10 cellular contexts compared by ENCODE assay signal in the genomic region with DNA sequence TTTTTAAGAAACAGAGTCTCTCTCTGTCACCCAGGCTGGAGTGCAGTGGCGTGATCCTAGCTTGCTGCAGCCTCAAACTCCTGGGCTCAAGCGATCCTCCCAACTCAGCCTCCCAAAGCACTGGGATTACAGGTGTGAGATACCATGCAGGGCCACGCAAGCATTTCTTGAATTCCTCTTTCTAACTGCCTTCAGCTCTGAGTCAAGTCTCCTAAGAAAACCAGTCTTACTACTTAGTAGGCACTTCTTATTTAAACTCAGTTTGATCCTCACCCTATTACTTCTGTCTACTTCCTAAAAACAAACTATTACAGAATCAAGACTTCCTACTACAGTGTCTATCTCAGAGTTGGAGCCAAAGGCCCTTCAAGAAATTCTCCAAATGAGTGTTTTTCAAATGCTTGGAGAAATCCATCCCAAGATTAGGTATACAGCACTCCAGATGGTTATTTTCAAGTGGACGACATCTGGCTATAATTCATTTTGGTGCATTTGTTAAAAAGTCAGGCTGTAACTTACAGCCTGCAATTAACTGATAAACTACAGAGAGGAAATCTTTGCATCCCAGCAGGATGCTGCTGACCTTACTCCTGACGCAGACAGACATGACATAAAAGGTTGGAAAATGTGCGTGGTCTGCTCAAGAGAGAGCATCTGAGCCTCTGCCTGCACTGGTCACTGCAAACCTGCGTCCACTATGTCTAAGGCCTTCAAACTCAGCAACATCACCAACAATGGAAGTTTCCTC. TPM values are rescaled to one million over a fixed set of nuclear protein-coding genes. Genes with fewer than 3 reads are reported as not detected.
DNase-seq lines count a peak whose midpoint lies in the region; ATAC-seq and TF ChIP-seq lines count a peak whose summit lies in the region.
"Had no signal": no experiment of that assay in that cellular context is flagged by ENCODE, and none has a peak within 500 bp of the region (broad histone marks: within the 10 kb centered on the region; RNA-seq: fewer than 3 reads in every experiment).

No MANE protein-coding gene starts in this region.

- CTCF ChIA-PET in IMR-90 (lab: Yijun Ruan, JAX) (interaction anchor here (0.5 to 1.4 kb wide), 2 partner anchors 16 to 218 kb away, joined by 3 to 4 read pairs; no protein-coding TSS in a partner anchor), RWPE1 (lab: Yijun Ruan, JAX) (no interaction called here)

- BruUV-seq in IMR-90 (replicated peaks; lab: Mats Ljungman, UMichigan) = no TSS peak

- POLR2A ChIA-PET in IMR-90 (lab: Charles Lee; ENCODE audit: unreplicated experiment) = interaction anchor here (1.1 to 1.4 kb wide), 2 partner anchors 10 to 17 kb away, joined by 3 to 9 read pairs; no protein-coding TSS in a partner anchor
- POLR2A ChIA-PET in RWPE1 (lab: Yijun Ruan, JAX; ENCODE audit: low non-redundant PET) = interaction anchor here (0.7 to 0.8 kb wide), 2 partner anchors 11 to 19 kb away, joined by 3 read pairs; no protein-coding TSS in a partner anchor

- H4K5ac ChIP-seq in IMR-90 (ENCODE audit: low read depth, low read length) = peak overlapping the region; percentile 15; the same call in 1 of the 2 replicates

- peaks cover 24% of the 10 kb centered on the region; the same call in 1 of the 2 replicates for H4K20me1 ChIP-seq in IMR-90 (ENCODE audit: insufficient read depth, low read length)

- H3K9me3 ChIP-seq in IMR-90 (ENCODE audit: control insufficient read depth, insufficient read depth, low read length) (no peaks in the 10 kb centered on the region; the same call in 1 of the 2 replicates), spleen (no peaks in the 10 kb centered on the region)

- peaks cover 19 to 67% of the 10 kb centered on the region in 2 experiments for H3K79me1 ChIP-seq in IMR-90 (ENCODE audit: low read depth in 1 of 2, low read length in 2 of 2)

- no peak for ATAC-seq in IMR-90 (ENCODE audit: low read depth)
- ATAC-seq in HG03354 (IDR thresholded peaks at IDR 0.05; ENCODE audit: poor library complexity, severe bottlenecking, unreplicated experiment) = no peak

- peak overlapping the region; percentile 56; the same call in 1 of the 2 replicates for H3K14ac ChIP-seq in IMR-90 (replicated peaks; ENCODE audit: low read depth, low read length)

- H3K23ac ChIP-seq in IMR-90 (ENCODE audit: low read depth, low read length) = peak overlapping the region; percentile 64; the same call in 1 of the 2 replicates

- peak overlapping the region; percentile 43 for H2BK120ac ChIP-seq in IMR-90 (ENCODE audit: low read depth, low read length)

- H2AK9ac ChIP-seq in IMR-90 (replicated peaks; ENCODE audit: low read depth, low read length, poor library complexity) = no peak overlapping the region

- peak overlapping the region; percentile 48; the same call in 1 of the 2 replicates for H2AK5ac ChIP-seq in IMR-90 (ENCODE audit: low read depth, low read length)

- in situ Hi-C loops in IMR-90 (cut with MboI; ENCODE audit: low sequenced_read_pairs) = no loop called here

- peaks cover 20% of the 10 kb centered on the region for H3K9me1 ChIP-seq in IMR-90 (ENCODE audit: insufficient read depth, low read length)

- H2BK5ac ChIP-seq in IMR-90 (ENCODE audit: low read depth, low read length, poor library complexity, severe bottlenecking) = peak overlapping the region; percentile 61

- TF ChIP-seq POLR2A in IMR-90 (IDR thresholded peaks at IDR 0.05; ENCODE audit: low read depth, low read length) (no peak), spleen (IDR thresholded peaks at IDR 0.05) (no peak)

- dilution Hi-C loops in IMR-90 (cut with HindIII; ENCODE audit: low sequenced_read_pairs, unreplicated experiment) = no loop called here

- H2BK20ac ChIP-seq in IMR-90 (ENCODE audit: low read depth, low read length) = no peak overlapping the region

- H2AFZ ChIP-seq in IMR-90 (replicated peaks; ENCODE audit: low read length, poor library complexity) = no peak overlapping the region

- H3K18ac ChIP-seq in IMR-90 (ENCODE audit: low read depth, low read length) = peak overlapping the region; percentile 40; the same call in 1 of the 2 replicates

- H4K8ac ChIP-seq in IMR-90 (ENCODE audit: low read depth in 2 of 2, low read length in 2 of 2) = peak overlapping the region; percentile 19 to 48; a peak in 2 of 4 replicates

- H3K27me3 ChIP-seq in IMR-90 (ENCODE audit: control insufficient read depth, insufficient read depth, low read length) (no peaks in the 10 kb centered on the region), spleen (replicated peaks in 1 of 7) (no peaks in the 10 kb centered on the region)

- peak overlapping the region; percentile 36; the same call in 1 of the 2 replicates for H3K9ac ChIP-seq in IMR-90 (ENCODE audit: low read depth, low read length)

- H3K27ac ChIP-seq in IMR-90 (ENCODE audit: insufficient read depth, low read length) (peak overlapping the region; percentile 62), RWPE1 (peak overlapping the region; percentile 65), spleen (peak overlapping the region in 7 of 8 donors; percentile 64 to 90 (median 83))

- peak overlapping the region; percentile 8 for H4K91ac ChIP-seq in IMR-90 (ENCODE audit: insufficient read depth, low read depth, low read length)

- H2BK15ac ChIP-seq in IMR-90 (ENCODE audit: low read depth, low read length) = peak overlapping the region; percentile 30; the same call in 1 of the 3 replicates

- peak overlapping the region; percentile 72 for H3K4ac ChIP-seq in IMR-90 (ENCODE audit: low read depth, low read length)

- DNase-seq in IMR-90 (no peak), RWPE1 (ENCODE audit: low spot score) (no peak), fibroblast of the aortic adventitia (ENCODE audit: low read depth) (peak; percentile 82), spleen (peak; percentile 61), GM19240 (ENCODE audit: insufficient read length, low spot score) (no peak), T-helper 2 cell (no peak)

- intact Hi-C loops in IMR-90 (cut with micrococcal nuclease) = no loop called here
- intact Hi-C loops in spleen (cut with DNase I; ENCODE audit: low total_unique reads) = no loop called here

- no peak overlapping the region for H3K56ac ChIP-seq in IMR-90 (ENCODE audit: extremely low read depth, insufficient read depth, low read length)

- H3K4me3 ChIP-seq in IMR-90 (ENCODE audit: insufficient read depth, low read depth, low read length) = no peak overlapping the region
- H3K4me3 ChIP-seq in fibroblast of the aortic adventitia (ENCODE audit: low read depth, low read length) = no peak overlapping the region
- H3K4me3 ChIP-seq in spleen = peak overlapping the region in 1 of 8 donors; percentile 0

- TF ChIP-seq CTCF in IMR-90 (conservative IDR thresholded peaks at IDR 0.05; ENCODE audit: low read depth, low read length) (no peak), RWPE1 (conservative IDR thresholded peaks at IDR 0.05; ENCODE audit: low read depth) (no peak), fibroblast of the aortic adventitia (IDR thresholded peaks at IDR 0.05; ENCODE audit: insufficient read depth, low read length) (no peak), spleen (IDR thresholded peaks at IDR 0.05 in 8 of 11, conservative IDR thresholded peaks at IDR 0.05 in 3 of 11) (no peak)

- WGBS in IMR-90 (ENCODE audit: extremely low coverage in 2 of 2, insufficient read length in 1 of 2), 2 experiments = no CpG with 5 or more reads among the region's 7 CpGs
- 71 to 77% (median 74%) methylated on average over 7 of the region's 7 CpGs for WGBS in spleen, 5 donors

- peaks cover 43% of the 10 kb centered on the region for H3K36me3 ChIP-seq in IMR-90 (ENCODE audit: control insufficient read depth, insufficient read depth, low read length)
- peaks cover 0 to 54% (median 7%) of the 10 kb centered on the region in 6 donors for H3K36me3 ChIP-seq in spleen

- peaks cover 32% of the 10 kb centered on the region for H3K4me1 ChIP-seq in IMR-90 (ENCODE audit: control insufficient read depth, insufficient read depth, low read length)
- peaks cover 74 to 100% (median 88%) of the 10 kb centered on the region in 6 donors for H3K4me1 ChIP-seq in spleen

- no peak overlapping the region for H3K4me2 ChIP-seq in IMR-90 (ENCODE audit: low read depth, low read length)

- no peak for TF ChIP-seq RAD21 in IMR-90 (IDR thresholded peaks at IDR 0.05; ENCODE audit: low read length)

TF ChIP-seq in IMR-90, 13 proteins besides CTCF, POLR2A, EP300 and RAD21 (continues in another document):
- TF ChIP-seq, protein P1, sequence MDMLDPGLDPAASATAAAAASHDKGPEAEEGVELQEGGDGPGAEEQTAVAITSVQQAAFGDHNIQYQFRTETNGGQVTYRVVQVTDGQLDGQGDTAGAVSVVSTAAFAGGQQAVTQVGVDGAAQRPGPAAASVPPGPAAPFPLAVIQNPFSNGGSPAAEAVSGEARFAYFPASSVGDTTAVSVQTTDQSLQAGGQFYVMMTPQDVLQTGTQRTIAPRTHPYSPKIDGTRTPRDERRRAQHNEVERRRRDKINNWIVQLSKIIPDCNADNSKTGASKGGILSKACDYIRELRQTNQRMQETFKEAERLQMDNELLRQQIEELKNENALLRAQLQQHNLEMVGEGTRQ (IDR thresholded peaks at IDR 0.05; ENCODE audit: low read depth, low read length) = no peak
- TF ChIP-seq MAFK (IDR thresholded peaks at IDR 0.05; ENCODE audit: low read depth, low read length) = no peak
- no peak for TF ChIP-seq NFE2L2 (IDR thresholded peaks at IDR 0.05; ENCODE audit: low read depth, low read length)
- TF ChIP-seq SMC3 (IDR thresholded peaks at IDR 0.05; ENCODE audit: low read depth, low read length) = no peak
- TF ChIP-seq RFX5 (IDR thresholded peaks at IDR 0.05; ENCODE audit: low read depth, low read length) = no peak
- TF ChIP-seq MAZ (IDR thresholded peaks at IDR 0.05; ENCODE audit: borderline replicate concordance, low read depth, low read length) = no peak
- no peak for TF ChIP-seq BHLHE40 (IDR thresholded peaks at IDR 0.05; ENCODE audit: low read depth, low read length)
- no peak for TF ChIP-seq FOS (IDR thresholded peaks at IDR 0.05; ENCODE audit: low read depth, low read length)

RNA-seq across cellular contexts. Expression of a gene that starts 34.8 kb away (rescaled TPM):
- total RNA-seq in IMR-90 (2012; rRNA removed) = 16.7 and 17.6 TPM in 2 replicates
- 37.2 and 40.8 TPM in 2 replicates for polyA plus RNA-seq in IMR-90 (2012; rRNA removed)
- polyA plus RNA-seq in IMR-90 (2012; cell fraction: cytosol; rRNA removed) = 14.1 and 19.4 TPM in 2 replicates
- polyA plus RNA-seq in IMR-90 (2012; cell fraction: nucleus; rRNA removed; ENCODE audit: low replicate concordance) = 68.2 and 83.5 TPM in 2 replicates
- 8.7 and 31.6 TPM in 2 replicates for total RNA-seq in fibroblast of the aortic adventitia (ENCODE audit: low replicate concordance)
- total RNA-seq in spleen = 10 to 100 TPM; 32.2 to 71.3 (median 47.8) TPM
- 1 to 10 TPM; 1.7 to 8.6 (median 2.7) TPM for polyA plus RNA-seq in spleen

RNA-seq across cellular contexts. Expression of a gene that starts 57.3 kb away (rescaled TPM):
- total RNA-seq in IMR-90 (2012; rRNA removed) = not detected in 2 replicates
- not detected in 2 replicates for polyA plus RNA-seq in IMR-90 (2012; rRNA removed)
- not detected in 2 replicates for polyA plus RNA-seq in IMR-90 (2012; cell fraction: cytosol; rRNA removed)
- polyA plus RNA-seq in IMR-90 (2012; cell fraction: nucleus; rRNA removed; ENCODE audit: low replicate concordance) = 0.11 TPM in 1 of 2 replicates, not detected in the other
- not detected in 2 replicates for total RNA-seq in fibroblast of the aortic adventitia (ENCODE audit: low replicate concordance)
- under 1 TPM in 1 of 7 donors, not detected in 6; 0.42 TPM for total RNA-seq in spleen
- polyA plus RNA-seq in spleen = not detected
- total RNA-seq: activated T-helper 1 cell treated with anti-CD3 and anti-CD28 coated beads, Interleukin-12 subunit alpha, Interleukin-12 subunit beta, Interleukin-2, Interleukin-4 antibody, amounts not matched to agents 30 ng/mL and 10 ng/mL and 1 ng/mL, durations not matched to agents 14 hours and 24 hours and 36 hours; M059J; mononuclear cell had no signal

Comparison
In these comparisons a context has a peak if more than half of its experiments do, and no peak if none do; other contexts are left out.
1. DNase-seq: peak in fibroblast of the aortic adventitia (single experiment) and spleen (single experiment); none in IMR-90 (single experiment), RWPE1 (single experiment), GM19240 (single experiment) and T-helper 2 cell (0 of 5).
2. Peak in every context shown above with its lines, with median percentiles within 50 percentile points of each other: H3K27ac ChIP-seq.